1 cellular context compared by ENCODE assay signal in genomic region chr20:58303547-58303946, GRCh38.
TF ChIP-seq lines count a peak whose summit lies in the region.

No MANE protein-coding gene starts in this region.

TF ChIP-seq in endothelial cell of umbilical vein, 7 proteins besides CTCF, POLR2A, EP300 and RAD21 (continued from another document):
- no peak for TF ChIP-seq POLR2AphosphoS5 (IDR thresholded peaks at IDR 0.05; ENCODE audit: insufficient read depth, low read depth, low read length)
- no peak for TF ChIP-seq MYC (IDR thresholded peaks at IDR 0.05; ENCODE audit: low read depth, low read length)
- TF ChIP-seq JUN (IDR thresholded peaks at IDR 0.05; ENCODE audit: borderline replicate concordance, insufficient read depth, insufficient read length, low read depth): no peak
- no peak for TF ChIP-seq FOS (IDR thresholded peaks at IDR 0.05; ENCODE audit: borderline replicate concordance, insufficient read depth, low read length)
